ENCODE assay signal across 27 cellular contexts in genomic region chrX:79156818-79157217, GRCh38. TPM values are rescaled to one million over a fixed set of nuclear protein-coding genes. Genes with fewer than 3 reads are reported as not detected.
DNase-seq lines count a peak whose midpoint lies in the region; ATAC-seq lines count a peak whose summit lies in the region.
"Had no signal": no experiment of that assay in that cellular context is flagged by ENCODE, and none has a peak within 500 bp of the region (broad histone marks: within the 10 kb centered on the region; RNA-seq: fewer than 3 reads in every experiment).

No MANE protein-coding gene starts in this region.

- intact Hi-C loops in activated CD4-positive, alpha-beta memory T cell treated with anti-CD3 and anti-CD28 coated beads for 36 hours (cut with micrococcal nuclease): loop anchor here (2.0 to 10.0 kb wide), 3 partner anchors 60 to 1052 kb away; partner anchors contain the start of gene PGK1

- CTCF ChIA-PET in activated CD4-positive, alpha-beta memory T cell treated with anti-CD3 and anti-CD28 coated beads for 36 hours (lab: Charles Lee): no interaction called here

- no peak for DNase-seq in stimulated activated naive CD8-positive, alpha-beta T cell treated with anti-CD3 and anti-CD28 coated beads, Interleukin-15, Interleukin-2, amounts not matched to agents 100 U/mL and 50 U/mL, for 24 hours
- DNase-seq in activated CD4-positive, alpha-beta memory T cell treated with anti-CD3 and anti-CD28 coated beads for 36 hours: no peak
- DNase-seq in effector memory CD8-positive, alpha-beta T cell: no peak
- DNase-seq in stimulated activated CD8-positive, alpha-beta memory T cell treated with anti-CD3 and anti-CD28 coated beads, Interleukin-4, amount 100 ng/mL, for 48 hours: no peak
- no peak for DNase-seq in NCI-H2081 treated with DMSO at 0.1 percent for 48 hours (lab: John Stamatoyannopoulos, UW)
- DNase-seq: activated CD4-positive, CD25-positive, alpha-beta regulatory T cell; body of pancreas; COR-L47; DND-41; effector CD4-positive, alpha-beta T cell; HCEC 1CT; hippocampal formation; KBM-7; left ventricle myocardium inferior; midbrain; NCI-H146; NCI-H526 treated with DMSO at 0.1 percent for 48 hours; SK-N-SH; stimulated activated CD4-positive, alpha-beta T cell treated with anti-CD3 and anti-CD28 coated beads, Interleukin-1b, Interleukin-23, amount 100 ng/mL, for 48 hours; stimulated activated naive CD4-positive, alpha-beta T cell treated with Interleukin-2 at 50 U/mL for 16 hours had no signal

- no peak for ATAC-seq in stimulated activated naive CD8-positive, alpha-beta T cell treated with anti-CD3 and anti-CD28 coated beads, Interleukin-15, Interleukin-2, amounts not matched to agents 100 U/mL and 50 U/mL, for 24 hours
- ATAC-seq in effector memory CD8-positive, alpha-beta T cell (replicated peaks): no peak
- no peak for ATAC-seq in GM21723 (IDR thresholded peaks at IDR 0.05; ENCODE audit: unreplicated experiment)
- ATAC-seq: body of pancreas, esophagus mucosa, GM12878 had no signal

- POLR2A ChIA-PET in activated CD4-positive, alpha-beta memory T cell treated with anti-CD3 and anti-CD28 coated beads for 36 hours (lab: Charles Lee): interaction anchor here (3.4 to 6.3 kb wide), 2 partner anchors 9 to 102 kb away, joined by 11 to 57 read pairs; no protein-coding TSS in a partner anchor

- peak overlapping the region; percentile 96 for H3K27ac Mint-ChIP-seq in stimulated activated naive CD8-positive, alpha-beta T cell treated with anti-CD3 and anti-CD28 coated beads, Interleukin-15, Interleukin-2, amounts not matched to agents 100 ng/mL and 50 ng/mL, for 24 hours
- H3K27ac Mint-ChIP-seq in activated CD4-positive, alpha-beta memory T cell treated with anti-CD3 and anti-CD28 coated beads for 36 hours: peak overlapping the region; percentile 94
- H3K27ac Mint-ChIP-seq in effector memory CD8-positive, alpha-beta T cell: peak overlapping the region; percentile 85 to 97
- H3K27ac Mint-ChIP-seq: neural progenitor cell, progenitor cell of endocrine pancreas had no signal

- no peaks in the 10 kb centered on the region for H3K9me3 Mint-ChIP-seq in stimulated activated naive CD8-positive, alpha-beta T cell treated with anti-CD3 and anti-CD28 coated beads, Interleukin-15, Interleukin-2, amounts not matched to agents 100 ng/mL and 50 ng/mL, for 24 hours
- no peaks in the 10 kb centered on the region for H3K9me3 Mint-ChIP-seq in activated CD4-positive, alpha-beta memory T cell treated with anti-CD3 and anti-CD28 coated beads for 36 hours
- H3K9me3 Mint-ChIP-seq in effector memory CD8-positive, alpha-beta T cell: no peaks in the 10 kb centered on the region
- H3K9me3 Mint-ChIP-seq: neural progenitor cell had no signal

- peak overlapping the region; percentile 83 for H3K4me3 Mint-ChIP-seq in stimulated activated naive CD8-positive, alpha-beta T cell treated with anti-CD3 and anti-CD28 coated beads, Interleukin-15, Interleukin-2, amounts not matched to agents 100 ng/mL and 50 ng/mL, for 24 hours
- H3K4me3 Mint-ChIP-seq in activated CD4-positive, alpha-beta memory T cell treated with anti-CD3 and anti-CD28 coated beads for 36 hours: peak overlapping the region; percentile 80
- peak overlapping the region; percentile 69 to 79 for H3K4me3 Mint-ChIP-seq in effector memory CD8-positive, alpha-beta T cell
- H3K4me3 Mint-ChIP-seq: neural progenitor cell had no signal

- H3K36me3 Mint-ChIP-seq in stimulated activated naive CD8-positive, alpha-beta T cell treated with anti-CD3 and anti-CD28 coated beads, Interleukin-15, Interleukin-2, amounts not matched to agents 100 ng/mL and 50 ng/mL, for 24 hours (ENCODE audit: low read depth): peaks cover 45% of the 10 kb centered on the region
- peaks cover 29% of the 10 kb centered on the region for H3K36me3 Mint-ChIP-seq in activated CD4-positive, alpha-beta memory T cell treated with anti-CD3 and anti-CD28 coated beads for 36 hours
- H3K36me3 Mint-ChIP-seq in effector memory CD8-positive, alpha-beta T cell (ENCODE audit: insufficient read depth): peaks cover 18% of the 10 kb centered on the region
- H3K36me3 Mint-ChIP-seq: neural progenitor cell had no signal

- no peaks in the 10 kb centered on the region for H3K27me3 Mint-ChIP-seq in stimulated activated naive CD8-positive, alpha-beta T cell treated with anti-CD3 and anti-CD28 coated beads, Interleukin-15, Interleukin-2, amounts not matched to agents 100 ng/mL and 50 ng/mL, for 24 hours
- H3K27me3 Mint-ChIP-seq in activated CD4-positive, alpha-beta memory T cell treated with anti-CD3 and anti-CD28 coated beads for 36 hours: no peaks in the 10 kb centered on the region
- no peaks in the 10 kb centered on the region for H3K27me3 Mint-ChIP-seq in effector memory CD8-positive, alpha-beta T cell
- H3K27me3 Mint-ChIP-seq: progenitor cell of endocrine pancreas had no signal

- peaks cover 91% of the 10 kb centered on the region for H3K4me1 Mint-ChIP-seq in stimulated activated naive CD8-positive, alpha-beta T cell treated with anti-CD3 and anti-CD28 coated beads, Interleukin-15, Interleukin-2, amounts not matched to agents 100 ng/mL and 50 ng/mL, for 24 hours (ENCODE audit: low read depth)
- peaks cover 65% of the 10 kb centered on the region for H3K4me1 Mint-ChIP-seq in activated CD4-positive, alpha-beta memory T cell treated with anti-CD3 and anti-CD28 coated beads for 36 hours (ENCODE audit: low read depth)
- H3K4me1 Mint-ChIP-seq in effector memory CD8-positive, alpha-beta T cell (ENCODE audit: low read depth in 2 of 2): peaks cover 42 to 61% of the 10 kb centered on the region in 2 donors
- H3K4me1 Mint-ChIP-seq: neural progenitor cell had no signal

RNA-seq across cellular contexts. Expression of gene GPR174, which starts 12.3 kb away (rescaled TPM):
- total RNA-seq in activated CD4-positive, alpha-beta memory T cell treated with anti-CD3 and anti-CD28 coated beads for 36 hours: 10 to 100 TPM; 14.7 to 14.8 TPM
- total RNA-seq: frontal cortex, progenitor cell of endocrine pancreas had no signal
